14 cellular contexts compared by ENCODE assay signal in the genomic region with DNA sequence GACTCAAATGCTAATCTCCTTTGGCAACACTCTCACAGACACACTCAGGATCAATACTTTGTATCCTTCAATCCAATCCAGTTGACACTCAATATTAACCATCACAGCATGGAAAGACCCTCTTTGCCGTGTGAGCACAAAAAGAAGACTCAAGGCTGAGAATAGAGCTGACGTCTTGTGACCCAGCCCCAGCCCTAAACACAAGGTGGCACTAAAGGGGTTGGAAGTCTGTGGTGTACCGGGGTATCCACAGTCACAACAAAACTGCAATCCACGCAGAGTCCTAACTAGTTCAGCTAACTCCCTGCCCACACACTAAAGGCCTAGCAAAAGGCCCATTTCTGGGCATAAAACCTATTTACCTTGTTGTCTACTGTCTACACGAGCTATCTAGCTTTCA.
"Had no signal": no experiment of that assay in that cellular context is flagged by ENCODE, and none has a peak within 500 bp of the region (broad histone marks: within the 10 kb centered on the region; RNA-seq: fewer than 3 reads in every experiment).

No MANE protein-coding gene starts in this region.

- ATAC-seq: gastrocnemius medialis; heart right ventricle; left lobe of liver; stimulated activated naive CD8-positive, alpha-beta T cell treated with anti-CD3 and anti-CD28 coated beads, Interleukin-15, amount 100 ng/mL, for 72 hours; upper lobe of right lung had no signal

- DNase-seq: activated CD4-positive, CD25-positive, alpha-beta regulatory T cell treated with anti-CD3 and anti-CD28 coated beads, Interleukin-2, amount 50 U/mL, for 72 hours; activated naive CD4-positive, alpha-beta T cell treated with anti-CD3 and anti-CD28 coated beads, Interleukin-2, amount 10 ng/mL, durations not matched to agents 7 days and 5 days; activated T-cell treated with anti-CD3 and anti-CD28 coated beads for 4 hours; dermis blood vessel endothelial cell; erythroblast; gastrocnemius medialis; heart right ventricle; ovary; sigmoid colon; spleen; stimulated activated naive CD8-positive, alpha-beta T cell treated with anti-CD3 and anti-CD28 coated beads, Interleukin-15, amount 100 ng/mL, for 72 hours; upper lobe of right lung had no signal

- H3K27ac Mint-ChIP-seq: activated naive CD4-positive, alpha-beta T cell treated with anti-CD3 and anti-CD28 coated beads, Interleukin-2, amount 10 ng/mL, durations not matched to agents 7 days and 5 days; stimulated activated naive CD8-positive, alpha-beta T cell treated with anti-CD3 and anti-CD28 coated beads, Interleukin-15, amount 100 ng/mL, for 72 hours had no signal

- H3K36me3 Mint-ChIP-seq: activated naive CD4-positive, alpha-beta T cell treated with anti-CD3 and anti-CD28 coated beads, Interleukin-2, amount 10 ng/mL, durations not matched to agents 7 days and 5 days had no signal

- H3K4me3 Mint-ChIP-seq: activated naive CD4-positive, alpha-beta T cell treated with anti-CD3 and anti-CD28 coated beads, Interleukin-2, amount 10 ng/mL, durations not matched to agents 7 days and 5 days; neural crest cell; stimulated activated naive CD8-positive, alpha-beta T cell treated with anti-CD3 and anti-CD28 coated beads, Interleukin-15, amount 100 ng/mL, for 72 hours had no signal

- H3K27me3 ChIP-seq: gastrocnemius medialis, ovary, sigmoid colon, spleen, upper lobe of right lung had no signal

- H3K4me1 Mint-ChIP-seq: activated naive CD4-positive, alpha-beta T cell treated with anti-CD3 and anti-CD28 coated beads, Interleukin-2, amount 10 ng/mL, durations not matched to agents 7 days and 5 days; neural crest cell; stimulated activated naive CD8-positive, alpha-beta T cell treated with anti-CD3 and anti-CD28 coated beads, Interleukin-15, amount 100 ng/mL, for 72 hours had no signal

- H3K4me3 ChIP-seq: gastrocnemius medialis, heart right ventricle, ovary, sigmoid colon, spleen, upper lobe of right lung had no signal

- H3K4me1 ChIP-seq: gastrocnemius medialis, heart right ventricle, sigmoid colon, spleen, upper lobe of right lung had no signal

- H3K27ac ChIP-seq: gastrocnemius medialis, heart right ventricle, ovary, sigmoid colon, spleen, upper lobe of right lung had no signal

- H3K36me3 ChIP-seq: gastrocnemius medialis, heart right ventricle, ovary, sigmoid colon, spleen, upper lobe of right lung had no signal

- H3K9me3 ChIP-seq: gastrocnemius medialis, ovary, upper lobe of right lung had no signal
